Comparison of ENCODE assay signal across 2 cellular contexts in genomic region chr9:91389686-91390085, GRCh38. TPM values are rescaled to one million over a fixed set of nuclear protein-coding genes. Genes with fewer than 3 reads are reported as not detected.
DNase-seq lines count a peak whose midpoint lies in the region; TF ChIP-seq lines count a peak whose summit lies in the region.
"Not testable (repeated sequence)": the region's sequence is repeated elsewhere in the genome, so short reads cannot be mapped to it uniquely, and the experiment has no call there.

No MANE protein-coding gene starts in this region.

- H3K27ac ChIP-seq in SJSA1, result peak overlapping the region; percentile 39

- not testable (repeated sequence) for H3K27me3 Mint-ChIP-seq in osteocyte (ENCODE audit: unreplicated experiment)

- H3K4me3 Mint-ChIP-seq in osteocyte (ENCODE audit: unreplicated experiment), result not testable (repeated sequence)

- not testable (repeated sequence) for H3K36me3 Mint-ChIP-seq in osteocyte (ENCODE audit: unreplicated experiment)

- H3K9me3 Mint-ChIP-seq in osteocyte (ENCODE audit: unreplicated experiment), result not testable (repeated sequence)

- not testable (repeated sequence) for H3K36me3 ChIP-seq in SJSA1

- H3K9me3 ChIP-seq in SJSA1 (replicated peaks), result not testable (repeated sequence)

- H3K27ac Mint-ChIP-seq in osteocyte (ENCODE audit: unreplicated experiment), result not testable (repeated sequence)

- not testable (repeated sequence) for TF ChIP-seq CTCF in osteocyte (IDR thresholded peaks at IDR 0.05)

- not testable (repeated sequence) for H3K27me3 ChIP-seq in SJSA1 (replicated peaks)

- peaks cover 15% of the 10 kb centered on the region for H3K4me1 ChIP-seq in SJSA1 (replicated peaks)

- peak; percentile 59 to 67 for DNase-seq in SJSA1 (ENCODE audit: low read depth in 1 of 2, low spot score in 2 of 2)
- DNase-seq in osteocyte (ENCODE audit: extremely low spot score, unreplicated experiment), result peak; percentile 23

- not testable (repeated sequence) for H3K4me1 Mint-ChIP-seq in osteocyte (ENCODE audit: unreplicated experiment)

- H3K4me3 ChIP-seq in SJSA1, result not testable (repeated sequence)

RNA-seq across cellular contexts. Expression of gene AUH, which starts 28.0 kb away (rescaled TPM):
- total RNA-seq in SJSA1 (2014; rRNA removed; shearing (Covaris generic)), result 15.3 and 20.7 TPM in 2 replicates
- 14.6 and 14.8 TPM in 2 replicates for total RNA-seq in osteocyte

RNA-seq across cellular contexts. Expression of gene NFIL3, which starts 33.9 kb away (rescaled TPM):
- total RNA-seq in SJSA1 (2014; rRNA removed; shearing (Covaris generic)), result 6.2 and 9.0 TPM in 2 replicates
- 23.9 and 24.0 TPM in 2 replicates for total RNA-seq in osteocyte
